1 cellular context compared by ENCODE assay signal in genomic region chr5:177492841-177493240, GRCh38.
TF ChIP-seq lines count a peak whose summit lies in the region.

No MANE protein-coding gene starts in this region.

TF ChIP-seq in endothelial cell of umbilical vein, 7 proteins besides CTCF, POLR2A, EP300 and RAD21:
- TF ChIP-seq FOS (IDR thresholded peaks at IDR 0.05; ENCODE audit: borderline replicate concordance, insufficient read depth, low read length) (no peak), JUN (IDR thresholded peaks at IDR 0.05; ENCODE audit: borderline replicate concordance, insufficient read depth, insufficient read length, low read depth) (no peak), GATA2 (IDR thresholded peaks at IDR 0.05; ENCODE audit: insufficient read depth, insufficient read length, low read depth, low read length) (no peak), MYC (IDR thresholded peaks at IDR 0.05; ENCODE audit: low read depth, low read length) (no peak), MAX (IDR thresholded peaks at IDR 0.05; ENCODE audit: insufficient read depth, insufficient read length) (no peak), POLR2AphosphoS5 (IDR thresholded peaks at IDR 0.05; ENCODE audit: insufficient read depth, low read depth, low read length) (no peak), EZH2 (IDR thresholded peaks at IDR 0.05; ENCODE audit: borderline replicate concordance, low read depth, low read length, severe bottlenecking) (no peak)
